In genomic region chr1:99849413-99849743, GRCh38 we compare ENCODE assay signal across 8 cellular contexts. TPM values are rescaled to one million over a fixed set of nuclear protein-coding genes. Genes with fewer than 3 reads are reported as not detected.
DNase-seq lines count a peak whose midpoint lies in the region; ATAC-seq and TF ChIP-seq lines count a peak whose summit lies in the region.

No MANE protein-coding gene starts in this region.

- DNase-seq in Ammon's horn (ENCODE audit: low spot score) (peak; percentile 21), M059J (ENCODE audit: low read depth) (peak; percentile 5), body of pancreas (peak in 2 of 4 donors; percentile 7 to 12), left lobe of liver (ENCODE audit: low spot score) (no peak), superior temporal gyrus (ENCODE audit: extremely low spot score) (peak; percentile 38), NCI-H2196 treated with DMSO at 0.1 percent for 48 hours (lab: John Stamatoyannopoulos, UW; ENCODE audit: unreplicated experiment) (no peak), NK-92 (lab: John Stamatoyannopoulos, UW; ENCODE audit: unreplicated experiment) (no peak)

- H3K4me3 ChIP-seq in body of pancreas, result peak overlapping the region in 1 of 2 donors; percentile 90

- H3K27ac ChIP-seq in body of pancreas, result peak overlapping the region in 3 of 4 donors; percentile 74 to 89 (median 87)

- H3K27me3 ChIP-seq in body of pancreas, result no peaks in the 10 kb centered on the region

- H3K4me1 ChIP-seq in body of pancreas, result peaks cover 7% of the 10 kb centered on the region

- TF ChIP-seq POLR2A in body of pancreas (IDR thresholded peaks at IDR 0.05), result no peak

- H3K36me3 ChIP-seq in body of pancreas (replicated peaks in 1 of 2; ENCODE audit: insufficient read depth in 1 of 2, low read depth in 2 of 2), result no peaks in the 10 kb centered on the region

- TF ChIP-seq CTCF in body of pancreas (IDR thresholded peaks at IDR 0.05), result no peak

- ATAC-seq in GM21360 (IDR thresholded peaks at IDR 0.05; ENCODE audit: unreplicated experiment) (peak; percentile 4), body of pancreas (no peak), left lobe of liver (peak; percentile 30)

- intact Hi-C loops in body of pancreas (cut with DNase I), result no loop called here

- 36 to 42% methylated on average over 6 of the region's 6 CpGs for WGBS in body of pancreas, 2 donors

- no peaks in the 10 kb centered on the region for H3K9me3 ChIP-seq in body of pancreas

RNA-seq across cellular contexts. Expression of gene AGL, which starts 0.8 kb away (rescaled TPM):
- 6.4 and 8.4 TPM in 2 replicates for total RNA-seq in M059J (2014; rRNA removed; shearing (Covaris generic))
- 10 to 100 TPM in 1 of 2 donors, 1 to 10 TPM in 1; 6.3 to 10.4 TPM for total RNA-seq in body of pancreas
- total RNA-seq in left lobe of liver, result 43.1 TPM

Comparison
In these comparisons a context has a peak if more than half of its experiments do, and no peak if none do; other contexts are left out.
1. DNase-seq: peak in Ammon's horn (single experiment), M059J (single experiment) and superior temporal gyrus (single experiment); none in left lobe of liver (single experiment), NCI-H2196 treated with DMSO at 0.1 percent for 48 hours (single experiment) and NK-92 (single experiment).